Comparison of ENCODE assay signal across 17 cellular contexts in genomic region chr2:1771626-1772280, GRCh38. TPM values are rescaled to one million over a fixed set of nuclear protein-coding genes. Genes with fewer than 3 reads are reported as not detected.
"Had no signal": no experiment of that assay in that cellular context is flagged by ENCODE, and none has a peak within 500 bp of the region (broad histone marks: within the 10 kb centered on the region; RNA-seq: fewer than 3 reads in every experiment).

No MANE protein-coding gene starts in this region.

- DNase-seq: activated CD4-positive, alpha-beta memory T cell treated with anti-CD3 and anti-CD28 coated beads for 36 hours; activated CD4-positive, alpha-beta T cell treated with anti-CD3 and anti-CD28 coated beads for 36 hours; activated gamma-delta T cell; activated T-cell treated with anti-CD3 and anti-CD28 coated beads, Interleukin-2, amount 50 U/mL, for 4 hours; amygdala; brain microvascular endothelial cell; cerebellar nuclear complex; effector CD8-positive, alpha-beta T cell; foreskin fibroblast; hippocampal formation; kidney glomerular epithelial cell; nephron progenitor cell; spleen; WERI-Rb-1 had no signal

- H3K27me3 ChIP-seq: brain microvascular endothelial cell, upper lobe of left lung had no signal

- H3K36me3 Mint-ChIP-seq: activated CD4-positive, alpha-beta memory T cell treated with anti-CD3 and anti-CD28 coated beads for 36 hours; activated naive CD8-positive, alpha-beta T cell had no signal

- H3K27ac Mint-ChIP-seq: activated CD4-positive, alpha-beta memory T cell treated with anti-CD3 and anti-CD28 coated beads for 36 hours; activated CD4-positive, alpha-beta T cell treated with anti-CD3 and anti-CD28 coated beads for 36 hours; activated naive CD8-positive, alpha-beta T cell; T-helper 1 cell treated with Interleukin-12 subunit alpha and Interleukin-12 subunit beta and Interleukin-4 antibody, amounts not matched to agents 30 μg/mL and 1 μg/mL, for 36 hours had no signal

- H3K27ac ChIP-seq: brain microvascular endothelial cell, spleen, WERI-Rb-1 had no signal

- H3K27me3 Mint-ChIP-seq: activated CD4-positive, alpha-beta T cell treated with anti-CD3 and anti-CD28 coated beads for 36 hours had no signal

- H3K4me1 ChIP-seq: spleen had no signal

- H3K9me3 ChIP-seq: spleen, upper lobe of left lung had no signal

- H3K4me3 ChIP-seq: spleen, upper lobe of left lung had no signal

- H3K9me3 Mint-ChIP-seq: activated CD4-positive, alpha-beta memory T cell treated with anti-CD3 and anti-CD28 coated beads for 36 hours; activated T-cell treated with anti-CD3 and anti-CD28 coated beads, Interleukin-2, amount 50 U/mL, for 4 hours; nephron progenitor cell; T-helper 1 cell treated with Interleukin-12 subunit alpha and Interleukin-12 subunit beta and Interleukin-4 antibody, amounts not matched to agents 30 μg/mL and 1 μg/mL, for 36 hours had no signal

- H3K4me1 Mint-ChIP-seq: activated CD4-positive, alpha-beta T cell treated with anti-CD3 and anti-CD28 coated beads for 36 hours had no signal

- H3K36me3 ChIP-seq: brain microvascular endothelial cell, spleen, upper lobe of left lung, WERI-Rb-1 had no signal

- H3K4me3 Mint-ChIP-seq: activated CD4-positive, alpha-beta memory T cell treated with anti-CD3 and anti-CD28 coated beads for 36 hours; activated CD4-positive, alpha-beta T cell treated with anti-CD3 and anti-CD28 coated beads for 36 hours; activated naive CD8-positive, alpha-beta T cell; activated T-cell treated with anti-CD3 and anti-CD28 coated beads, Interleukin-2, amount 50 U/mL, for 4 hours; nephron progenitor cell; T-helper 1 cell treated with Interleukin-12 subunit alpha and Interleukin-12 subunit beta and Interleukin-4 antibody, amounts not matched to agents 30 μg/mL and 1 μg/mL, for 36 hours had no signal

RNA-seq across cellular contexts. Expression of gene PXDN, which starts 27.4 kb away (rescaled TPM):
- total RNA-seq: activated CD4-positive, alpha-beta memory T cell treated with anti-CD3 and anti-CD28 coated beads for 36 hours had no signal
